Comparison of ENCODE assay signal across 9 cellular contexts in genomic region chr1:171141336-171142051, GRCh38. TPM values are rescaled to one million over a fixed set of nuclear protein-coding genes. Genes with fewer than 3 reads are reported as not detected.
DNase-seq lines count a peak whose midpoint lies in the region; TF ChIP-seq lines count a peak whose summit lies in the region.
"Had no signal": no experiment of that assay in that cellular context is flagged by ENCODE, and none has a peak within 500 bp of the region (broad histone marks: within the 10 kb centered on the region; RNA-seq: fewer than 3 reads in every experiment).

No MANE protein-coding gene starts in this region.

- H3K27me3 ChIP-seq in duodenal mucosa (ENCODE audit: control insufficient read depth in 1 of 2, insufficient read depth in 2 of 2, low read length in 2 of 2), result no peaks in the 10 kb centered on the region
- no peaks in the 10 kb centered on the region for H3K27me3 ChIP-seq in thyroid gland

- H3K27ac ChIP-seq in duodenal mucosa (ENCODE audit: low read depth, low read length), result peak overlapping the region; percentile 46
- peak overlapping the region; percentile 34 to 84 (median 83) for H3K27ac ChIP-seq in thyroid gland

- H3K36me3 Mint-ChIP-seq in activated naive CD4-positive, alpha-beta T cell treated with anti-CD3 and anti-CD28 coated beads, Interleukin-2, amount 10 ng/mL, durations not matched to agents 7 days and 5 days, result no peaks in the 10 kb centered on the region

- H3K4me1 ChIP-seq in duodenal mucosa (ENCODE audit: control insufficient read depth in 1 of 2, insufficient read depth in 2 of 2, low read length in 2 of 2), result peaks cover 4 to 8% of the 10 kb centered on the region in 2 donors
- peaks cover 0 to 26% of the 10 kb centered on the region in 2 donors for H3K4me1 ChIP-seq in thyroid gland

- no peak overlapping the region for H3K27ac Mint-ChIP-seq in activated naive CD4-positive, alpha-beta T cell treated with anti-CD3 and anti-CD28 coated beads, Interleukin-2, amount 10 ng/mL, durations not matched to agents 7 days and 5 days

- H3K9me3 ChIP-seq in duodenal mucosa (ENCODE audit: control insufficient read depth in 1 of 2, low read length in 2 of 2) (no peaks in the 10 kb centered on the region), thyroid gland (no peaks in the 10 kb centered on the region)

- CTCF ChIA-PET in activated naive CD4-positive, alpha-beta T cell treated with anti-CD3 and anti-CD28 coated beads, Interleukin-2, amount 10 ng/mL, durations not matched to agents 7 days and 5 days (lab: Charles Lee), result no interaction called here

- no peak for TF ChIP-seq POLR2A in thyroid gland (IDR thresholded peaks at IDR 0.05)

- H3K4me3 ChIP-seq in duodenal mucosa (ENCODE audit: low read depth in 1 of 2, low read length in 2 of 2) (no peak overlapping the region), thyroid gland (replicated peaks in 1 of 3) (no peak overlapping the region)

- 60 to 69% methylated on average over 4 of the region's 4 CpGs for WGBS in thyroid gland, 2 donors

- H3K9me3 Mint-ChIP-seq in activated naive CD4-positive, alpha-beta T cell treated with anti-CD3 and anti-CD28 coated beads, Interleukin-2, amount 10 ng/mL, durations not matched to agents 7 days and 5 days, result no peaks in the 10 kb centered on the region

- H3K27me3 Mint-ChIP-seq in activated naive CD4-positive, alpha-beta T cell treated with anti-CD3 and anti-CD28 coated beads, Interleukin-2, amount 10 ng/mL, durations not matched to agents 7 days and 5 days, result peaks cover 9% of the 10 kb centered on the region

- no peak overlapping the region for H3K9ac ChIP-seq in duodenal mucosa (ENCODE audit: low read depth in 1 of 2, low read length in 2 of 2)

- H3K36me3 ChIP-seq in duodenal mucosa (ENCODE audit: control insufficient read depth in 1 of 2, insufficient read depth in 2 of 2, low read length in 2 of 2) (no peaks in the 10 kb centered on the region), thyroid gland (no peaks in the 10 kb centered on the region)

- DNase-seq in NCI-H524 (lab: John Stamatoyannopoulos, UW) (peak; percentile 74 to 85), medulla oblongata (ENCODE audit: extremely low spot score) (peak; percentile 19), thyroid gland (no peak), COR-L47 (lab: John Stamatoyannopoulos, UW) (no peak), NCI-H1048 (lab: John Stamatoyannopoulos, UW) (no peak), NCI-H1092 (lab: John Stamatoyannopoulos, UW) (no peak)
- DNase-seq in activated naive CD4-positive, alpha-beta T cell treated with anti-CD3 and anti-CD28 coated beads, Interleukin-2, amount 10 ng/mL, durations not matched to agents 7 days and 5 days, result no peak
- DNase-seq: RPMI8226 had no signal

- TF ChIP-seq CTCF in thyroid gland (IDR thresholded peaks at IDR 0.05), result no peak

- H3K4me3 Mint-ChIP-seq in activated naive CD4-positive, alpha-beta T cell treated with anti-CD3 and anti-CD28 coated beads, Interleukin-2, amount 10 ng/mL, durations not matched to agents 7 days and 5 days, result no peak overlapping the region

- H3K4me1 Mint-ChIP-seq in activated naive CD4-positive, alpha-beta T cell treated with anti-CD3 and anti-CD28 coated beads, Interleukin-2, amount 10 ng/mL, durations not matched to agents 7 days and 5 days, result no peaks in the 10 kb centered on the region

- intact Hi-C loops in thyroid gland (cut with DNase I), result no loop called here

RNA-seq across cellular contexts. Expression of gene FMO2, which starts 43.6 kb away (rescaled TPM):
- total RNA-seq in thyroid gland, result 100 to 1,000 TPM in 1 of 4 donors, 10 to 100 TPM in 3; 13.8 to 128 (median 14.5) TPM

RNA-seq across cellular contexts. Expression of gene FMO3, which starts 50.8 kb away (rescaled TPM):
- 1 to 10 TPM in 3 of 4 donors, under 1 TPM in 1; 0.39 to 9.1 (median 1.5) TPM for total RNA-seq in thyroid gland

Comparison
In these comparisons a context has a peak if more than half of its experiments do, and no peak if none do; other contexts are left out.
1. DNase-seq: peak in NCI-H524 (2 of 2) and medulla oblongata (single experiment); none in thyroid gland (0 of 2), COR-L47 (single experiment), activated naive CD4-positive, alpha-beta T cell treated with anti-CD3 and anti-CD28 coated beads, Interleukin-2, amount 10 ng/mL, durations not matched to agents 7 days and 5 days (single experiment), NCI-H1048 (single experiment) and NCI-H1092 (single experiment).